In genomic region chr17:82483836-82484235, GRCh38 we compare ENCODE assay signal across 20 cellular contexts. TPM values are rescaled to one million over a fixed set of nuclear protein-coding genes. Genes with fewer than 3 reads are reported as not detected.
A peak's percentile ranks its signal among the peaks of the same experiment; 100 is the strongest.
DNase-seq lines count a peak whose midpoint lies in the region; ATAC-seq, FAIRE-seq and TF ChIP-seq lines count a peak whose summit lies in the region.
"Had no signal": no experiment of that assay in that cellular context is flagged by ENCODE, and none has a peak within 500 bp of the region (broad histone marks: within the 10 kb centered on the region; RNA-seq: fewer than 3 reads in every experiment).

No MANE protein-coding gene starts in this region.

- 81% methylated on average over 9 of the region's 9 CpGs for WGBS in liver
- WGBS in HepG2 (ENCODE audit: low lambda C conversion rate), result 93% methylated on average over 5 of the region's 9 CpGs
- WGBS in neuronal stem cell (ENCODE audit: extremely low coverage in 2 of 2, insufficient read length in 2 of 2, insufficient replicate concordance in 1 of 2), 2 donors, result no CpG with 5 or more reads among the region's 9 CpGs
- WGBS in small intestine, 3 donors, result 86 to 96% (median 91%) methylated on average over 9 of the region's 9 CpGs

- no peak overlapping the region for H3K4ac ChIP-seq in neuronal stem cell (ENCODE audit: low read length)

- peak overlapping the region; percentile 5 for H2BK5ac ChIP-seq in neuronal stem cell (ENCODE audit: low read length)

- no peak overlapping the region for H2AFZ ChIP-seq in HepG2 (ENCODE audit: low read length)
- H2AFZ ChIP-seq in neuronal stem cell (ENCODE audit: low read length), result no peak overlapping the region
- H2AFZ ChIP-seq: GM23248 had no signal

- H3K9ac ChIP-seq in liver (ENCODE audit: low read depth in 1 of 2, low read length in 2 of 2), result no peak overlapping the region
- no peak overlapping the region for H3K9ac ChIP-seq in HepG2 (ENCODE audit: insufficient read depth, low read depth, low read length)
- H3K9ac ChIP-seq in neuronal stem cell (ENCODE audit: low read depth, low read length, poor library complexity), result no peak overlapping the region
- H3K9ac ChIP-seq: GM23248 had no signal

- ATAC-seq in HepG2 (no peak), left ventricle myocardium superior (peak; percentile 24)

- no peak overlapping the region for H2BK15ac ChIP-seq in neuronal stem cell (ENCODE audit: low read length)

- no peaks in the 10 kb centered on the region for H3K27me3 ChIP-seq in liver (ENCODE audit: control insufficient read depth in 4 of 4, insufficient read depth in 4 of 4, low read length in 3 of 4)
- H3K27me3 ChIP-seq in HepG2 (ENCODE audit: control insufficient read depth in 1 of 2, insufficient read depth in 2 of 2, low read length in 2 of 2), result no peaks in the 10 kb centered on the region
- H3K27me3 ChIP-seq in neuronal stem cell (ENCODE audit: control insufficient read depth in 3 of 3, insufficient read depth in 3 of 3, low read depth in 1 of 3, low read length in 3 of 3), result no peaks in the 10 kb centered on the region
- no peaks in the 10 kb centered on the region for H3K27me3 ChIP-seq in small intestine (ENCODE audit: control insufficient read depth in 2 of 2, insufficient read depth in 2 of 2, low read length in 2 of 2)
- H3K27me3 ChIP-seq: BE2C had no signal

- no peak for TF ChIP-seq EP300 in HepG2 (IDR thresholded peaks at IDR 0.05; ENCODE audit: low read depth in 2 of 2, low read length in 2 of 2)
- no peak for TF ChIP-seq EP300 in HepG2 (CRISPR knock-in tag; IDR thresholded peaks at IDR 0.05; ENCODE audit: borderline replicate concordance)

- TF ChIP-seq POLR2A in HepG2 (IDR thresholded peaks at IDR 0.05; ENCODE audit: insufficient read depth in 1 of 2, low read depth in 2 of 2, low read length in 2 of 2), result no peak

- DNase-seq in HepG2 (ENCODE audit: low spot score) (no peak), left ventricle myocardium superior (no peak), neuronal stem cell (ENCODE audit: low spot score) (no peak), dermis blood vessel endothelial cell (no peak), HuH-7.5 (ENCODE audit: low spot score) (no peak), small intestine (no peak)
- DNase-seq: ACHN; BE2C; C1 segment of cervical spinal cord; CD4-positive, CD25-positive, alpha-beta regulatory T cell; CD8-positive, alpha-beta memory T cell; COR-L47; GM23248 had no signal

- TF ChIP-seq RAD21 in liver (IDR thresholded peaks at IDR 0.05) (no peak), HepG2 (CRISPR knock-in tag; IDR thresholded peaks at IDR 0.05) (no peak)

- H3K9me3 ChIP-seq in liver (ENCODE audit: control insufficient read depth in 4 of 4, low read length in 3 of 4), result no peaks in the 10 kb centered on the region
- no peaks in the 10 kb centered on the region for H3K9me3 ChIP-seq in HepG2 (ENCODE audit: low read length)
- H3K9me3 ChIP-seq in neuronal stem cell (replicated peaks in 1 of 2; ENCODE audit: control insufficient read depth in 2 of 2, insufficient read depth in 1 of 2, low read depth in 1 of 2, low read length in 2 of 2), result no peaks in the 10 kb centered on the region
- H3K9me3 ChIP-seq in small intestine (ENCODE audit: control insufficient read depth, low read depth), result no peaks in the 10 kb centered on the region
- H3K9me3 ChIP-seq: BE2C, HAP-1 had no signal

- H3K79me2 ChIP-seq in HepG2 (ENCODE audit: insufficient read depth, low read length), result no peaks in the 10 kb centered on the region

- TF ChIP-seq CTCF in liver (IDR thresholded peaks at IDR 0.05; ENCODE audit: low read depth, low read length, missing input control) (no peak), HepG2 (CRISPR knock-in tag; IDR thresholded peaks at IDR 0.05) (no peak)

- no peak for FAIRE-seq in HepG2 (lab: Jason Lieb, UNC)
- FAIRE-seq in small intestine (lab: Jason Lieb, UNC), result no peak
- FAIRE-seq: A204.1, D721Med, G401.6, GM12891, GM19239 had no signal

- H2BK12ac ChIP-seq in neuronal stem cell (ENCODE audit: low read length), result no peak overlapping the region

- H3K23ac ChIP-seq in neuronal stem cell (ENCODE audit: low read depth, low read length, poor library complexity), result no peak overlapping the region

- no peak overlapping the region for H4K91ac ChIP-seq in neuronal stem cell (ENCODE audit: low read depth, low read length, poor library complexity)

- H3K4me3 ChIP-seq in liver (ENCODE audit: low read depth in 1 of 3, low read length in 3 of 3) (no peak overlapping the region), HepG2 (replicated peaks in 1 of 3; ENCODE audit: insufficient read depth in 1 of 3, low read depth in 2 of 3, low read length in 3 of 3) (no peak overlapping the region), neuronal stem cell (ENCODE audit: low read length in 2 of 2) (peak overlapping the region in 1 of 2 donors; percentile 35), small intestine (ENCODE audit: low read depth in 1 of 2, low read length in 2 of 2) (no peak overlapping the region)
- H3K4me3 ChIP-seq: GM23248, HAP-1 had no signal

- H3K36me3 ChIP-seq in liver (ENCODE audit: control insufficient read depth in 4 of 4, insufficient read depth in 3 of 4, low read depth in 1 of 4, low read length in 3 of 4) (peaks cover 8 to 55% (median 21%) of the 10 kb centered on the region in 4 donors), HepG2 (replicated peaks in 1 of 2; ENCODE audit: control insufficient read depth in 1 of 2, insufficient read depth in 2 of 2, low read length in 2 of 2) (peaks cover 44 to 84% of the 10 kb centered on the region in 2 experiments), neuronal stem cell (replicated peaks in 1 of 2; ENCODE audit: control insufficient read depth in 2 of 2, insufficient read depth in 2 of 2, low read length in 2 of 2) (peaks cover 65 to 98% of the 10 kb centered on the region in 2 donors), small intestine (ENCODE audit: control insufficient read depth in 2 of 2, insufficient read depth in 2 of 2, low read length in 2 of 2) (peaks cover 25 to 26% of the 10 kb centered on the region in 2 donors)

- no peak overlapping the region for H3K18ac ChIP-seq in neuronal stem cell (ENCODE audit: low read length)

- no peak overlapping the region for H3K14ac ChIP-seq in neuronal stem cell (ENCODE audit: low read length)

- intact Hi-C loops in HepG2 (cut with micrococcal nuclease; ENCODE audit: unreplicated experiment), result no loop called here
- intact Hi-C loops in left ventricle myocardium superior (cut with micrococcal nuclease), result no loop called here

- H3K4me2 ChIP-seq in HepG2 (ENCODE audit: low read depth, low read length) (no peak overlapping the region), neuronal stem cell (ENCODE audit: insufficient read depth, low read length, poor library complexity, severe bottlenecking) (no peak overlapping the region)

- peaks cover 2 to 11% (median 8%) of the 10 kb centered on the region in 4 donors for H3K4me1 ChIP-seq in liver (ENCODE audit: control insufficient read depth in 4 of 4, insufficient read depth in 4 of 4, low read length in 3 of 4)
- no peaks in the 10 kb centered on the region for H3K4me1 ChIP-seq in HepG2 (ENCODE audit: insufficient read depth, low read length)
- H3K4me1 ChIP-seq in neuronal stem cell (ENCODE audit: control insufficient read depth in 2 of 2, insufficient read depth in 1 of 2, low read depth in 1 of 2, low read length in 2 of 2), result no peaks in the 10 kb centered on the region
- H3K4me1 ChIP-seq in small intestine (ENCODE audit: control insufficient read depth in 2 of 2, insufficient read depth in 1 of 2, low read depth in 1 of 2, low read length in 1 of 2), result no peaks in the 10 kb centered on the region
- H3K4me1 ChIP-seq: BE2C, HAP-1 had no signal

- in situ Hi-C loops in HepG2 (cut with HindIII; ENCODE audit: extremely low pct_ligation_motif_present, low pct_unique_long_range_greater_than_20kb), result no loop called here

- peaks cover 5% of the 10 kb centered on the region for H3K79me1 ChIP-seq in neuronal stem cell (ENCODE audit: low read depth, low read length)

- CTCF ChIA-PET in HepG2 (lab: Yijun Ruan, JAX; ENCODE audit: low intra/inter-chr PET ratio, low total read pairs), result no interaction called here

- H4K8ac ChIP-seq in neuronal stem cell (ENCODE audit: low read depth, low read length), result no peak overlapping the region

- no peak overlapping the region for H2AK5ac ChIP-seq in neuronal stem cell (ENCODE audit: low read depth, low read length)

- POLR2A ChIA-PET in HepG2 (lab: Yijun Ruan, JAX), result no interaction called here

- no peaks in the 10 kb centered on the region for H4K20me1 ChIP-seq in HepG2 (ENCODE audit: insufficient read depth, low read length)

- H2BK120ac ChIP-seq in neuronal stem cell (ENCODE audit: low read depth, low read length), result no peak overlapping the region

- peak overlapping the region; percentile 20 to 43 for H3K27ac ChIP-seq in liver (ENCODE audit: low read depth in 1 of 2, low read length in 2 of 2)
- no peak overlapping the region for H3K27ac ChIP-seq in HepG2 (ENCODE audit: extremely low read length, insufficient read depth, low read length)
- no peak overlapping the region for H3K27ac ChIP-seq in neuronal stem cell (replicated peaks; ENCODE audit: low read length)
- no peak overlapping the region for H3K27ac ChIP-seq in small intestine (ENCODE audit: low read depth in 1 of 2, low read length in 1 of 2)
- H3K27ac ChIP-seq: GM23248 had no signal

- no TSS peak for BruUV-seq in HepG2 (replicated peaks; lab: Mats Ljungman, UMichigan)

RNA-seq across cellular contexts. Expression of gene NARF, which starts 25.3 kb away (rescaled TPM):
- total RNA-seq in liver (10 to 100 TPM; 24.8 to 87.5 TPM), HepG2 (2016; rRNA removed; fragmentation: Illumina TruSeq; extraction: Trizol) (61.1 and 69.8 TPM in 2 replicates), left ventricle myocardium superior (90.4 TPM), dermis blood vessel endothelial cell (85.5 and 105 TPM in 2 replicates)
- polyA plus RNA-seq in liver (10 to 100 TPM; 19.8 to 27.6 TPM), HepG2 (2011; rRNA removed) (137 and 144 TPM in 2 replicates), small intestine (10 to 100 TPM; 46.2 to 87.0 (median 53.5) TPM)
- total RNA-seq in HepG2 (2016; cell fraction: cytosol; rRNA removed; fragmentation: Illumina TruSeq; extraction: Trizol; ENCODE audit: low read depth), result 34.2 and 37.8 TPM in 2 replicates
- total RNA-seq in HepG2 (2016; cell fraction: insoluble cytoplasmic fraction; rRNA removed; fragmentation: Illumina TruSeq; extraction: Trizol), result 63.6 and 70.0 TPM in 2 replicates
- total RNA-seq in HepG2 (2016; cell fraction: membrane; rRNA removed; fragmentation: Illumina TruSeq; extraction: Trizol), result 62.0 and 64.0 TPM in 2 replicates
- 32.3 and 41.4 TPM in 2 replicates for total RNA-seq in HepG2 (2016; cell fraction: nucleus; rRNA removed; fragmentation: Illumina TruSeq; extraction: Trizol)
- 155 and 177 TPM in 2 replicates for polyA plus RNA-seq in HepG2 (2011; cell fraction: cytosol; rRNA removed)
- 165 and 174 TPM in 2 replicates for polyA plus RNA-seq in HepG2 (2011; cell fraction: nucleus; rRNA removed)
- polyA plus RNA-seq in HepG2 (2012), result 79.6 and 111 TPM in 2 replicates
- polyA plus RNA-seq in HepG2 (2016; cell fraction: cytosol; fragmentation: Illumina TruSeq; extraction: Trizol; ENCODE audit: low read depth), result 46.7 and 48.3 TPM in 2 replicates
- polyA plus RNA-seq in HepG2 (2016; cell fraction: insoluble cytoplasmic fraction; fragmentation: Illumina TruSeq; extraction: Trizol; ENCODE audit: low read depth), result 78.0 and 81.9 TPM in 2 replicates
- 47.5 and 59.5 TPM in 2 replicates for polyA plus RNA-seq in HepG2 (2016; cell fraction: membrane; fragmentation: Illumina TruSeq; extraction: Trizol; ENCODE audit: low read depth)
- polyA plus RNA-seq in HepG2 (2016; cell fraction: nucleus; fragmentation: Illumina TruSeq; extraction: Trizol; ENCODE audit: insufficient read depth, low read depth), result 89.0 and 97.4 TPM in 2 replicates
- 42.5 and 59.2 TPM in 2 replicates for polyA minus RNA-seq in HepG2 (2011; rRNA and poly(A)+ RNA removed; ENCODE audit: low replicate concordance)
- polyA minus RNA-seq in HepG2 (2011; cell fraction: cytosol; rRNA and poly(A)+ RNA removed), result 31.3 and 38.9 TPM in 2 replicates
- polyA minus RNA-seq in HepG2 (2011; cell fraction: nucleus; rRNA and poly(A)+ RNA removed), result 31.5 and 44.4 TPM in 2 replicates
- polyA plus RNA-seq in neuronal stem cell (2013, experiment 1 of 2), result 107 TPM
- polyA plus RNA-seq in neuronal stem cell (2013, experiment 2 of 2), result 107 TPM

RNA-seq across cellular contexts. Expression of gene CYBC1, which starts 33.3 kb away (rescaled TPM):
- total RNA-seq in liver (10 to 100 TPM; 25.9 to 44.0 TPM), HepG2 (2016; rRNA removed; fragmentation: Illumina TruSeq; extraction: Trizol) (27.1 and 43.4 TPM in 2 replicates), left ventricle myocardium superior (30.8 TPM), dermis blood vessel endothelial cell (59.8 and 75.4 TPM in 2 replicates)
- polyA plus RNA-seq in liver (10 to 100 TPM; 23.2 to 45.6 TPM), HepG2 (2011; rRNA removed) (44.1 and 56.8 TPM in 2 replicates), small intestine (10 to 100 TPM; 37.6 to 44.7 (median 37.8) TPM)
- total RNA-seq in HepG2 (2016; cell fraction: cytosol; rRNA removed; fragmentation: Illumina TruSeq; extraction: Trizol; ENCODE audit: low read depth), result 72.9 and 78.4 TPM in 2 replicates
- 23.7 and 43.2 TPM in 2 replicates for total RNA-seq in HepG2 (2016; cell fraction: insoluble cytoplasmic fraction; rRNA removed; fragmentation: Illumina TruSeq; extraction: Trizol)
- 74.7 and 83.2 TPM in 2 replicates for total RNA-seq in HepG2 (2016; cell fraction: membrane; rRNA removed; fragmentation: Illumina TruSeq; extraction: Trizol)
- total RNA-seq in HepG2 (2016; cell fraction: nucleus; rRNA removed; fragmentation: Illumina TruSeq; extraction: Trizol), result 38.5 and 40.4 TPM in 2 replicates
- 43.1 and 61.0 TPM in 2 replicates for polyA plus RNA-seq in HepG2 (2011; cell fraction: cytosol; rRNA removed)
- polyA plus RNA-seq in HepG2 (2011; cell fraction: nucleus; rRNA removed), result 170 and 187 TPM in 2 replicates
- polyA plus RNA-seq in HepG2 (2012), result 22.9 and 33.5 TPM in 2 replicates
- polyA plus RNA-seq in HepG2 (2016; cell fraction: cytosol; fragmentation: Illumina TruSeq; extraction: Trizol; ENCODE audit: low read depth), result 7.9 and 8.6 TPM in 2 replicates
- 17.6 and 23.7 TPM in 2 replicates for polyA plus RNA-seq in HepG2 (2016; cell fraction: insoluble cytoplasmic fraction; fragmentation: Illumina TruSeq; extraction: Trizol; ENCODE audit: low read depth)
- polyA plus RNA-seq in HepG2 (2016; cell fraction: membrane; fragmentation: Illumina TruSeq; extraction: Trizol; ENCODE audit: low read depth), result 13.1 and 13.7 TPM in 2 replicates
- polyA plus RNA-seq in HepG2 (2016; cell fraction: nucleus; fragmentation: Illumina TruSeq; extraction: Trizol; ENCODE audit: insufficient read depth, low read depth), result 99.7 and 100 TPM in 2 replicates
- 44.8 and 70.0 TPM in 2 replicates for polyA minus RNA-seq in HepG2 (2011; rRNA and poly(A)+ RNA removed; ENCODE audit: low replicate concordance)
- polyA minus RNA-seq in HepG2 (2011; cell fraction: cytosol; rRNA and poly(A)+ RNA removed), result 34.6 and 36.4 TPM in 2 replicates
- 46.0 and 49.1 TPM in 2 replicates for polyA minus RNA-seq in HepG2 (2011; cell fraction: nucleus; rRNA and poly(A)+ RNA removed)
- 42.0 TPM for polyA plus RNA-seq in neuronal stem cell (2013, experiment 1 of 2)
- polyA plus RNA-seq in neuronal stem cell (2013, experiment 2 of 2), result 41.3 TPM

RNA-seq across cellular contexts. Expression of gene FOXK2, which starts 35.7 kb away (rescaled TPM):
- total RNA-seq in liver (10 to 100 TPM; 13.4 to 16.2 TPM), HepG2 (2016; rRNA removed; fragmentation: Illumina TruSeq; extraction: Trizol) (47.7 and 67.2 TPM in 2 replicates), left ventricle myocardium superior (41.5 TPM), dermis blood vessel endothelial cell (35.1 and 38.2 TPM in 2 replicates)
- polyA plus RNA-seq in liver (1 to 10 TPM; 3.1 to 8.3 TPM), HepG2 (2011; rRNA removed) (67.1 and 73.1 TPM in 2 replicates), small intestine (10 to 100 TPM; 11.6 to 18.8 (median 17.2) TPM)
- total RNA-seq in HepG2 (2016; cell fraction: cytosol; rRNA removed; fragmentation: Illumina TruSeq; extraction: Trizol; ENCODE audit: low read depth), result 118 and 125 TPM in 2 replicates
- 39.3 and 64.3 TPM in 2 replicates for total RNA-seq in HepG2 (2016; cell fraction: insoluble cytoplasmic fraction; rRNA removed; fragmentation: Illumina TruSeq; extraction: Trizol)
- 103 and 104 TPM in 2 replicates for total RNA-seq in HepG2 (2016; cell fraction: membrane; rRNA removed; fragmentation: Illumina TruSeq; extraction: Trizol)
- total RNA-seq in HepG2 (2016; cell fraction: nucleus; rRNA removed; fragmentation: Illumina TruSeq; extraction: Trizol), result 38.8 and 51.8 TPM in 2 replicates
- 53.2 and 56.1 TPM in 2 replicates for polyA plus RNA-seq in HepG2 (2011; cell fraction: cytosol; rRNA removed)
- 50.7 and 52.2 TPM in 2 replicates for polyA plus RNA-seq in HepG2 (2011; cell fraction: nucleus; rRNA removed)
- polyA plus RNA-seq in HepG2 (2012), result 78.2 and 88.0 TPM in 2 replicates
- polyA plus RNA-seq in HepG2 (2016; cell fraction: cytosol; fragmentation: Illumina TruSeq; extraction: Trizol; ENCODE audit: low read depth), result 38.6 and 41.3 TPM in 2 replicates
- polyA plus RNA-seq in HepG2 (2016; cell fraction: insoluble cytoplasmic fraction; fragmentation: Illumina TruSeq; extraction: Trizol; ENCODE audit: low read depth), result 59.9 and 75.2 TPM in 2 replicates
- polyA plus RNA-seq in HepG2 (2016; cell fraction: membrane; fragmentation: Illumina TruSeq; extraction: Trizol; ENCODE audit: low read depth), result 80.8 and 99.2 TPM in 2 replicates
- 80.4 and 81.2 TPM in 2 replicates for polyA plus RNA-seq in HepG2 (2016; cell fraction: nucleus; fragmentation: Illumina TruSeq; extraction: Trizol; ENCODE audit: insufficient read depth, low read depth)
- polyA minus RNA-seq in HepG2 (2011; rRNA and poly(A)+ RNA removed; ENCODE audit: low replicate concordance), result 83.4 and 116 TPM in 2 replicates
- 74.6 and 79.0 TPM in 2 replicates for polyA minus RNA-seq in HepG2 (2011; cell fraction: cytosol; rRNA and poly(A)+ RNA removed)
- polyA minus RNA-seq in HepG2 (2011; cell fraction: nucleus; rRNA and poly(A)+ RNA removed), result 55.5 and 74.1 TPM in 2 replicates
- polyA plus RNA-seq in neuronal stem cell (2013, experiment 1 of 2), result 69.7 TPM
- polyA plus RNA-seq in neuronal stem cell (2013, experiment 2 of 2), result 71.0 TPM

Comparison
In these comparisons a context has a peak if more than half of its experiments do, and no peak if none do; other contexts are left out.
1. H3K27ac ChIP-seq: peak in liver (2 of 2); none in HepG2 (single experiment), neuronal stem cell (single experiment) and small intestine (0 of 2).